In genomic region chr16:17828012-17828411, GRCh38 we compare ENCODE assay signal across 14 cellular contexts.
DNase-seq lines count a peak whose midpoint lies in the region; ATAC-seq, FAIRE-seq and TF ChIP-seq lines count a peak whose summit lies in the region.
"Had no signal": no experiment of that assay in that cellular context is flagged by ENCODE, and none has a peak within 500 bp of the region (broad histone marks: within the 10 kb centered on the region; RNA-seq: fewer than 3 reads in every experiment).

No MANE protein-coding gene starts in this region.

- no peaks in the 10 kb centered on the region; the same call in 1 of the 2 replicates for H3K23me2 ChIP-seq in H1 (ENCODE audit: low read depth, low read length)

- H3K4ac ChIP-seq in H1 (replicated peaks; ENCODE audit: insufficient read length, low read depth, low read length): no peak overlapping the region

- no peak overlapping the region for H2AFZ ChIP-seq in H1 (ENCODE audit: low read length)

- TF ChIP-seq EP300 in H1 (IDR thresholded peaks at IDR 0.05; ENCODE audit: borderline replicate concordance in 1 of 2, low read depth in 2 of 2, low read length in 2 of 2): no peak

- FAIRE-seq in H1 (lab: Jason Lieb, UNC): no peak

- no peak overlapping the region for H4K5ac ChIP-seq in H1 (ENCODE audit: insufficient read length, low read depth, low read length)

- H3K4me2 ChIP-seq in H1 (ENCODE audit: insufficient read depth in 1 of 2, low read depth in 2 of 2, low read length in 2 of 2): no peak overlapping the region

- H2AK5ac ChIP-seq in H1 (ENCODE audit: low read depth, low read length): no peak overlapping the region

- no peaks in the 10 kb centered on the region for H4K20me1 ChIP-seq in H1 (replicated peaks in 1 of 2; ENCODE audit: control insufficient read depth in 1 of 2, insufficient read depth in 2 of 2, low read length in 2 of 2)

- CTCF ChIA-PET in H1 (lab: Charles Lee; ENCODE audit: partially characterized antibody): interaction anchor here (1.3 kb wide), 1 partner anchor 271 kb away, joined by 3 read pairs; no protein-coding TSS in a partner anchor

- H3K18ac ChIP-seq in H1 (ENCODE audit: extremely low read depth, low read length): no peak overlapping the region

- TF ChIP-seq CTCF in H1 (IDR thresholded peaks at IDR 0.05; ENCODE audit: control extremely low read depth in 1 of 3, insufficient read depth in 1 of 3, low read depth in 1 of 3, low read length in 3 of 3) (no peak), retinal pigment epithelial cell (conservative IDR thresholded peaks at IDR 0.05; ENCODE audit: low read depth, low read length) (no peak)

- ATAC-seq in GM21576 (IDR thresholded peaks at IDR 0.05; ENCODE audit: unreplicated experiment) (no peak), GM18517 (IDR thresholded peaks at IDR 0.05; ENCODE audit: unreplicated experiment) (no peak)
- ATAC-seq: activated CD8-positive, alpha-beta T cell treated with anti-CD3 and anti-CD28 coated beads, Interleukin-2, amount 10 ng/mL, durations not matched to agents 7 days and 5 days; CD8-positive, alpha-beta T cell; left lobe of liver had no signal

- POLR2A ChIA-PET in H1 (lab: Charles Lee; ENCODE audit: partially characterized antibody): interaction anchor here (0.7 kb wide), 1 partner anchor 17 kb away, joined by 3 read pairs; no protein-coding TSS in a partner anchor

- H3K9me3 ChIP-seq in H1 (ENCODE audit: insufficient read depth in 2 of 2, low read depth in 1 of 2, low read length in 1 of 2): no peaks in the 10 kb centered on the region

- no peak overlapping the region for H2BK15ac ChIP-seq in H1 (ENCODE audit: low read length)

- H4K8ac ChIP-seq in H1 (ENCODE audit: extremely low read depth, insufficient read depth, low read length): no peak overlapping the region

- H3K14ac ChIP-seq in H1 (ENCODE audit: insufficient read length): no peak overlapping the region

- H3K79me1 ChIP-seq in H1 (ENCODE audit: low read depth, low read length): no peaks in the 10 kb centered on the region

- DNase-seq in GM03348 (ENCODE audit: low spot score) (peak; percentile 41), OCI-M1 (lab: John Stamatoyannopoulos, UW) (peak; percentile 7), H1 (ENCODE audit: low read depth in 1 of 2, low spot score in 2 of 2) (no peak), retinal pigment epithelial cell (ENCODE audit: low read depth) (peak; percentile 32), SW480 (ENCODE audit: low spot score) (no peak), NCI-H510A treated with DMSO at 0.1 percent for 48 hours (lab: John Stamatoyannopoulos, UW) (no peak)
- DNase-seq: activated CD8-positive, alpha-beta T cell treated with anti-CD3 and anti-CD28 coated beads, Interleukin-2, amount 10 ng/mL, durations not matched to agents 7 days and 5 days; anterior cingulate cortex; CD8-positive, alpha-beta T cell; substantia nigra had no signal

- H3K36me3 ChIP-seq in H1 (ENCODE audit: control insufficient read depth in 2 of 4, insufficient read depth in 4 of 4, low read length in 3 of 4): no peaks in the 10 kb centered on the region

- H3K4me3 ChIP-seq in H1 (ENCODE audit: extremely low read depth in 1 of 4, insufficient read depth in 2 of 4, low read depth in 3 of 4, low read length in 4 of 4): no peak overlapping the region
- no peak overlapping the region for H3K4me3 ChIP-seq in retinal pigment epithelial cell (ENCODE audit: low read length)

- no peaks in the 10 kb centered on the region for H3K79me2 ChIP-seq in H1 (ENCODE audit: control insufficient read depth in 1 of 2, insufficient read depth in 2 of 2, low read length in 2 of 2)

- no peak overlapping the region for H2BK12ac ChIP-seq in H1 (ENCODE audit: low read depth, low read length)

- H3K4me1 ChIP-seq in H1 (replicated peaks in 1 of 4; ENCODE audit: control insufficient read depth in 3 of 4, insufficient read depth in 4 of 4, low read length in 3 of 4): no peaks in the 10 kb centered on the region; a peak in 2 of 7 replicates

- no peak overlapping the region for H2BK5ac ChIP-seq in H1 (ENCODE audit: low read depth, low read length)

- WGBS in H1 (ENCODE audit: extremely low coverage in 1 of 2, insufficient coverage in 1 of 2, insufficient read length in 1 of 2, insufficient replicate concordance in 2 of 2, low coverage in 1 of 2, low lambda C conversion rate in 2 of 2, missing lambda C conversion rate in 1 of 2), 2 experiments: 76% methylated on average over 2 of the region's 2 CpGs; no CpG with 5 or more reads in 1 of the 2 experiments

- no peak overlapping the region for H3K9ac ChIP-seq in H1 (replicated peaks in 1 of 4; ENCODE audit: extremely low read depth in 1 of 4, low read depth in 3 of 4, low read length in 3 of 4)

- no peak overlapping the region for H3K56ac ChIP-seq in H1 (replicated peaks; ENCODE audit: insufficient read length, low read depth, low read length)

- no peak for TF ChIP-seq POLR2A in H1 (IDR thresholded peaks at IDR 0.05; ENCODE audit: control extremely low read depth in 1 of 2, low read depth in 2 of 2, low read length in 2 of 2)

- H2BK120ac ChIP-seq in H1 (replicated peaks; ENCODE audit: low read depth, low read length): no peak overlapping the region

- H3K27me3 ChIP-seq in H1 (replicated peaks in 1 of 4; ENCODE audit: control insufficient read depth in 3 of 4, extremely low read depth in 1 of 4, insufficient read depth in 3 of 4, low read length in 3 of 4): no peaks in the 10 kb centered on the region

- H3K23ac ChIP-seq in H1 (ENCODE audit: insufficient read length): no peak overlapping the region

- H3K27ac ChIP-seq in H1 (ENCODE audit: low read depth, low read length): no peak overlapping the region
- H3K27ac ChIP-seq: VCaP had no signal

- H4K91ac ChIP-seq in H1 (replicated peaks; ENCODE audit: insufficient read length, low read length): no peak overlapping the region

- TF ChIP-seq RAD21 in H1 (IDR thresholded peaks at IDR 0.05 in 1 of 2, conservative IDR thresholded peaks at IDR 0.05 in 1 of 2; ENCODE audit: low read depth in 2 of 2, low read length in 2 of 2): no peak

- no peak overlapping the region for H2BK20ac ChIP-seq in H1 (ENCODE audit: low read length)

TF ChIP-seq in H1, 55 proteins besides CTCF, POLR2A, EP300 and RAD21 (continues in another document):
- no peak for TF ChIP-seq MAX (IDR thresholded peaks at IDR 0.05)

Comparison
In these comparisons a context has a peak if more than half of its experiments do, and no peak if none do; other contexts are left out.
1. DNase-seq: peak in GM03348 (single experiment), OCI-M1 (single experiment) and retinal pigment epithelial cell (single experiment); none in H1 (0 of 2), SW480 (single experiment) and NCI-H510A treated with DMSO at 0.1 percent for 48 hours (single experiment).